ENCODE assay signal across 14 cellular contexts in genomic region chr12:120928864-120929652, GRCh38. TPM values are rescaled to one million over a fixed set of nuclear protein-coding genes. Genes with fewer than 3 reads are reported as not detected.
DNase-seq lines count a peak whose midpoint lies in the region; ATAC-seq and TF ChIP-seq lines count a peak whose summit lies in the region.
"Had no signal": no experiment of that assay in that cellular context is flagged by ENCODE, and none has a peak within 500 bp of the region (broad histone marks: within the 10 kb centered on the region; RNA-seq: fewer than 3 reads in every experiment).

No MANE protein-coding gene starts in this region.

- H4K8ac ChIP-seq in neuronal stem cell (ENCODE audit: low read depth, low read length) = no peak overlapping the region

- peak overlapping the region; percentile 74 for H2AFZ ChIP-seq in neuronal stem cell (ENCODE audit: low read length)

- H3K27ac ChIP-seq in neuronal stem cell (replicated peaks; ENCODE audit: low read length) = no peak overlapping the region
- H3K27ac ChIP-seq: esophagus muscularis mucosa, Peyer's patch, psoas muscle, upper lobe of left lung had no signal

- no peaks in the 10 kb centered on the region for H3K27me3 ChIP-seq in neuronal stem cell (ENCODE audit: control insufficient read depth in 3 of 3, insufficient read depth in 3 of 3, low read depth in 1 of 3, low read length in 3 of 3)
- H3K27me3 ChIP-seq: esophagus muscularis mucosa, Peyer's patch, upper lobe of left lung had no signal

- H2AK5ac ChIP-seq in neuronal stem cell (ENCODE audit: low read depth, low read length) = no peak overlapping the region

- H3K18ac ChIP-seq in neuronal stem cell (ENCODE audit: low read length) = no peak overlapping the region

- peak overlapping the region; percentile 10 for H3K4ac ChIP-seq in neuronal stem cell (ENCODE audit: low read length)

- H2BK120ac ChIP-seq in neuronal stem cell (ENCODE audit: low read depth, low read length) = no peak overlapping the region

- H2BK15ac ChIP-seq in neuronal stem cell (ENCODE audit: low read length) = no peak overlapping the region

- H3K36me3 ChIP-seq in neuronal stem cell (replicated peaks in 1 of 2; ENCODE audit: control insufficient read depth in 2 of 2, insufficient read depth in 2 of 2, low read length in 2 of 2) = no peaks in the 10 kb centered on the region
- H3K36me3 ChIP-seq: esophagus muscularis mucosa, Peyer's patch, upper lobe of left lung had no signal

- no CpG with 5 or more reads among the region's 13 CpGs for WGBS in neuronal stem cell (ENCODE audit: extremely low coverage in 2 of 2, insufficient read length in 2 of 2, insufficient replicate concordance in 1 of 2), 2 donors

- peaks cover 2% of the 10 kb centered on the region for H3K79me1 ChIP-seq in neuronal stem cell (ENCODE audit: low read depth, low read length)

- H2BK12ac ChIP-seq in neuronal stem cell (ENCODE audit: low read length) = no peak overlapping the region

- in situ Hi-C loops in GM13976 (cut with MboI; ENCODE audit: low sequenced_read_pairs, unreplicated experiment) = no loop called here

- no peak overlapping the region for H3K4me2 ChIP-seq in neuronal stem cell (ENCODE audit: insufficient read depth, low read length, poor library complexity, severe bottlenecking)

- H3K4me1 ChIP-seq in neuronal stem cell (ENCODE audit: control insufficient read depth in 2 of 2, insufficient read depth in 1 of 2, low read depth in 1 of 2, low read length in 2 of 2) = peaks cover 0 to 1% of the 10 kb centered on the region in 2 donors
- H3K4me1 ChIP-seq: esophagus muscularis mucosa, psoas muscle, upper lobe of left lung had no signal

- H4K91ac ChIP-seq in neuronal stem cell (ENCODE audit: low read depth, low read length, poor library complexity) = no peak overlapping the region

- H3K9ac ChIP-seq in neuronal stem cell (ENCODE audit: low read depth, low read length, poor library complexity) = no peak overlapping the region

- no peak for TF ChIP-seq CTCF in GM13976 (IDR thresholded peaks at IDR 0.05; ENCODE audit: borderline replicate concordance, control extremely low read depth, extremely low read depth, insufficient read depth, missing control alignments)

- DNase-seq in DMS53 treated with DMSO at 0.1 percent for 48 hours (lab: John Stamatoyannopoulos, UW; ENCODE audit: unreplicated experiment) (peak; percentile 75), NCI-H510A (lab: John Stamatoyannopoulos, UW) (peak; percentile 90), neuronal stem cell (ENCODE audit: low spot score) (no peak), dermis blood vessel endothelial cell (no peak), NCI-H2107 treated with DMSO at 0.1 percent for 48 hours (lab: John Stamatoyannopoulos, UW; ENCODE audit: unreplicated experiment) (no peak), GM13976 (ENCODE audit: low spot score) (no peak), EL (no peak)
- DNase-seq: CD8-positive, alpha-beta memory T cell; left ventricle myocardium superior had no signal

- peak overlapping the region; percentile 8 for H2BK5ac ChIP-seq in neuronal stem cell (ENCODE audit: low read length)

- H3K23ac ChIP-seq in neuronal stem cell (ENCODE audit: low read depth, low read length, poor library complexity) = peak overlapping the region; percentile 34

- peak overlapping the region in 1 of 2 donors; percentile 57 for H3K4me3 ChIP-seq in neuronal stem cell (ENCODE audit: low read length in 2 of 2)
- H3K4me3 ChIP-seq: esophagus muscularis mucosa, Peyer's patch, psoas muscle, upper lobe of left lung had no signal

- H3K14ac ChIP-seq in neuronal stem cell (ENCODE audit: low read length) = no peak overlapping the region

- peak; percentile 43 for ATAC-seq in esophagus mucosa
- ATAC-seq: left ventricle myocardium superior had no signal

- no peaks in the 10 kb centered on the region for H3K9me3 ChIP-seq in neuronal stem cell (replicated peaks in 1 of 2; ENCODE audit: control insufficient read depth in 2 of 2, insufficient read depth in 1 of 2, low read depth in 1 of 2, low read length in 2 of 2)
- H3K9me3 ChIP-seq: esophagus muscularis mucosa, Peyer's patch, psoas muscle, upper lobe of left lung had no signal

RNA-seq across cellular contexts. Expression of gene SPPL3, which starts 24.9 kb away (rescaled TPM):
- 85.8 TPM for total RNA-seq in esophagus mucosa
- 50.8 TPM for polyA plus RNA-seq in neuronal stem cell (2013, experiment 1 of 2)
- polyA plus RNA-seq in neuronal stem cell (2013, experiment 2 of 2) = 50.8 TPM
- total RNA-seq in dermis blood vessel endothelial cell = 5.6 and 7.5 TPM in 2 replicates

RNA-seq across cellular contexts. Expression of gene HNF1A, which starts 49.3 kb away (rescaled TPM):
- not detected for total RNA-seq in esophagus mucosa
- polyA plus RNA-seq in neuronal stem cell (2013, experiment 1 of 2) = not detected
- not detected for polyA plus RNA-seq in neuronal stem cell (2013, experiment 2 of 2)
- not detected in 2 replicates for total RNA-seq in dermis blood vessel endothelial cell
- total RNA-seq: CD8-positive, alpha-beta memory T cell; esophagus muscularis mucosa; left ventricle myocardium superior; psoas muscle had no signal
- polyA plus RNA-seq: CD8-positive, alpha-beta memory T cell had no signal

Comparison
In these comparisons a context has a peak if more than half of its experiments do, and no peak if none do; other contexts are left out.
1. DNase-seq: peak in DMS53 treated with DMSO at 0.1 percent for 48 hours (single experiment) and NCI-H510A (single experiment); none in neuronal stem cell (single experiment), dermis blood vessel endothelial cell (single experiment), NCI-H2107 treated with DMSO at 0.1 percent for 48 hours (single experiment), GM13976 (single experiment) and EL (single experiment).
2. RNA of gene SPPL3, which starts 24.9 kb away (total RNA-seq): 85.8 TPM in esophagus mucosa (single experiment); 5.6 to 7.5 TPM in dermis blood vessel endothelial cell; every median in the first group is over 10 times any median in the second.